ENCODE assay signal across 15 cellular contexts in genomic region chr2:133812826-133813617, GRCh38.
DNase-seq lines count a peak whose midpoint lies in the region; ATAC-seq and TF ChIP-seq lines count a peak whose summit lies in the region.
"Had no signal": no experiment of that assay in that cellular context is flagged by ENCODE, and none has a peak within 500 bp of the region (broad histone marks: within the 10 kb centered on the region; RNA-seq: fewer than 3 reads in every experiment).

No MANE protein-coding gene starts in this region.

- no peak for TF ChIP-seq CTCF in RWPE1 (conservative IDR thresholded peaks at IDR 0.05; ENCODE audit: low read depth)

- H3K27ac ChIP-seq in RWPE1 = no peak overlapping the region
- H3K27ac ChIP-seq: ascending aorta, gastroesophageal sphincter, vagina had no signal

- CTCF ChIA-PET in RWPE1 (lab: Yijun Ruan, JAX) = no interaction called here

- peak; percentile 32 for ATAC-seq in esophagus mucosa
- no peak for ATAC-seq in GM21526 (IDR thresholded peaks at IDR 0.05; ENCODE audit: low FRiP score, unreplicated experiment)
- ATAC-seq: gastroesophageal sphincter had no signal

- POLR2A ChIA-PET in RWPE1 (lab: Yijun Ruan, JAX; ENCODE audit: low non-redundant PET) = no interaction called here

- DNase-seq in ELR (ENCODE audit: low read depth) = peak; percentile 88
- peak; percentile 38 for DNase-seq in RWPE1 (ENCODE audit: low spot score)
- peak; percentile 95 for DNase-seq in renal cortical epithelial cell (ENCODE audit: low read depth)
- no peak for DNase-seq in GF-D8 (lab: John Stamatoyannopoulos, UW)
- DNase-seq in ureter (ENCODE audit: low spot score) = no peak
- DNase-seq in activated naive CD4-positive, alpha-beta T cell treated with anti-CD3 and anti-CD28 coated beads, Interleukin-2, amount 50 U/mL, for 16 hours = no peak
- DNase-seq: activated CD8-positive, alpha-beta memory T cell treated with anti-CD3 and anti-CD28 coated beads for 24 hours; midbrain; NCI-H187 treated with DMSO at 0.1 percent for 48 hours; stimulated activated naive CD4-positive, alpha-beta T cell had no signal

Comparison
In these comparisons a context has a peak if more than half of its experiments do, and no peak if none do; other contexts are left out.
1. DNase-seq: peak in ELR (single experiment), RWPE1 (single experiment) and renal cortical epithelial cell (single experiment); none in GF-D8 (single experiment), ureter (single experiment) and activated naive CD4-positive, alpha-beta T cell treated with anti-CD3 and anti-CD28 coated beads, Interleukin-2, amount 50 U/mL, for 16 hours (single experiment).